In the genomic region with DNA sequence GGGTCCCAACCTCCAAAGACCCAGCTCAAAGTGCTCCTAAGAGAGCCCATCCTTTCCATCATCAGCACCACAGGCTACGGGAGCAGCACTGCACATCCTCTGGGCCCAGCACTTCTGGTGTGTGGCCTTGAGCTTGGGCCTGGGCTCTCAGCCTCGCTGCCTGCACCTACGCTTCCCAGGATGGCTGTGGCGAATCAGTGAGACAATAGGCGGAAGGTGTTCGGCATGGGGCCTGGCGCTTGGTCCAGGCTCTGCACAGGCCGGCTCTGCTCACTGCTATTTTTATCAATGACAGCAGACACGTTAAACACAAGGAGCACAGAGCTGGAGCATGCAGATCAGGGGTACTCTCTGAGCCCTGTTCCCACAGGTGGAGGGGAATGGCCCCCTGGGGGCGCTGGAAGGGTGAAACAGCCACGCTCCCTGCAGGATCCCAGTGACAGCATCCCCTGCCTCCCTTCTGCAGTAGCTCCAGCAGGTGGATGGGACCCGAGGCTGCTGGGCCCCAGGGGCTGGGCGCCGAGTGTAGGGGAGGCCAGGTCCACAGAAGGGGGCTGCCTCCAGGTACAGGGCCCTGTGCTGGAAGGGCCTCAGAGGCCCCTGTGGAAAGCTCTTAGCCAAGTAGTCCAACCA, we compare ENCODE assay signal across 1 cellular context.
TF ChIP-seq lines count a peak whose summit lies in the region.

No MANE protein-coding gene starts in this region.

TF ChIP-seq in SK-N-SH treated with all-trans-retinoic acid at 6 μM for 48 hours, 23 proteins besides CTCF, POLR2A, EP300 and RAD21 (continued from another document):
- TF ChIP-seq, protein P1, sequence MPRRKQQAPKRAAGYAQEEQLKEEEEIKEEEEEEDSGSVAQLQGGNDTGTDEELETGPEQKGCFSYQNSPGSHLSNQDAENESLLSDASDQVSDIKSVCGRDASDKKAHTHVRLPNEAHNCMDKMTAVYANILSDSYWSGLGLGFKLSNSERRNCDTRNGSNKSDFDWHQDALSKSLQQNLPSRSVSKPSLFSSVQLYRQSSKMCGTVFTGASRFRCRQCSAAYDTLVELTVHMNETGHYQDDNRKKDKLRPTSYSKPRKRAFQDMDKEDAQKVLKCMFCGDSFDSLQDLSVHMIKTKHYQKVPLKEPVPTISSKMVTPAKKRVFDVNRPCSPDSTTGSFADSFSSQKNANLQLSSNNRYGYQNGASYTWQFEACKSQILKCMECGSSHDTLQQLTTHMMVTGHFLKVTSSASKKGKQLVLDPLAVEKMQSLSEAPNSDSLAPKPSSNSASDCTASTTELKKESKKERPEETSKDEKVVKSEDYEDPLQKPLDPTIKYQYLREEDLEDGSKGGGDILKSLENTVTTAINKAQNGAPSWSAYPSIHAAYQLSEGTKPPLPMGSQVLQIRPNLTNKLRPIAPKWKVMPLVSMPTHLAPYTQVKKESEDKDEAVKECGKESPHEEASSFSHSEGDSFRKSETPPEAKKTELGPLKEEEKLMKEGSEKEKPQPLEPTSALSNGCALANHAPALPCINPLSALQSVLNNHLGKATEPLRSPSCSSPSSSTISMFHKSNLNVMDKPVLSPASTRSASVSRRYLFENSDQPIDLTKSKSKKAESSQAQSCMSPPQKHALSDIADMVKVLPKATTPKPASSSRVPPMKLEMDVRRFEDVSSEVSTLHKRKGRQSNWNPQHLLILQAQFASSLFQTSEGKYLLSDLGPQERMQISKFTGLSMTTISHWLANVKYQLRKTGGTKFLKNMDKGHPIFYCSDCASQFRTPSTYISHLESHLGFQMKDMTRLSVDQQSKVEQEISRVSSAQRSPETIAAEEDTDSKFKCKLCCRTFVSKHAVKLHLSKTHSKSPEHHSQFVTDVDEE (CRISPR knock-in tag; IDR thresholded peaks at IDR 0.05) = no peak
